8 cellular contexts compared by ENCODE assay signal in the genomic region with DNA sequence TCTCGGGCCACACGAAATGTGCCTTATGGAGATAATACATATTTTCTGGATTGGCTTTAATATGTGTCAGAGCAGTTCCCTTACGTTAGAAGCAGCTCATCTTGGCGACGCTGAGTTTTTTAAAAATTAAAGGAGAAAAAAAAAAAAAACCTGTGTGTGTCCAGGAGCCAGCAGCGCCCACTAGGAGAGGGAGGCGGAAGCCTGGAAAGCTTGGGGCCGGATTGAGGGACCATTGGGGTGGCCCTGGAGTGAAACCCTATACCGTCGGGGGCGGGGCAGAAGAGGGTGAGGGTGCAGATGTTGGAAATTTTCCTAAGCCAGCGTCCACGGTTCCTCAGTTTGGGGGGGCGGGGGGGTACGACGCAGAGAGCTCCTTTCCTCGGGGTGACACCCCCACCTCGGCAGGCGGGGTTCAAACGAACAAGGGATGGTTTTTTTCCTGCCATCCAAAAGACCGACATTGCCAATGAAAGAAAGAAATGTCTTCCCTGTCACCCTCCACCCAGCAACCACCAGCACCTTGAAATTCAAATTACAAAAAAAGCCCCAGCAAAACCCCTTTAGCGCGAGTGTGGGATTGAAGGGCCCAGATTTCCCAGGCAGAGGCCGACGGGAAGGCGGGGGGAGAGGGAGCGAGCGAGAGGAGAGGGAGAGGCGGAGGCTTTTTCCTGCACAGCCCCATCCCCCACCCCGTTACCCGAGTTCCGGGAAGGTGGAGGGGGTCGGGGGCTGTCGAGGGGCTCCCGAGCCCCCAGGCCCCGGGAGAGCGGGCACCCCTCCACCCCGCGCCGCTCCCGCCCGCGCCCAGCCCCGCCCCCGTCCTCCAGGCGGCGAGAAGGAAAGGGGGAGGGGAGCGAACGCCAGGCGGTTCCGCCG. TPM values are rescaled to one million over a fixed set of nuclear protein-coding genes. Genes with fewer than 3 reads are reported as not detected.
DNase-seq lines count a peak whose midpoint lies in the region; ATAC-seq, FAIRE-seq and TF ChIP-seq lines count a peak whose summit lies in the region.

No MANE protein-coding gene starts in this region.

- peak overlapping the region; percentile 96 for H3K27ac Mint-ChIP-seq in neural crest cell (ENCODE audit: unreplicated experiment)

- TF ChIP-seq CTCF in neural crest cell (conservative IDR thresholded peaks at IDR 0.05) = peak; percentile 43

- H3K4me1 Mint-ChIP-seq in neural crest cell = peaks cover 33% of the 10 kb centered on the region

- H3K4me3 Mint-ChIP-seq in neural crest cell = peak overlapping the region; percentile 100

- DNase-seq in activated CD4-positive, alpha-beta T cell treated with anti-CD3 and anti-CD28 coated beads, Interleukin-2, amount 50 U/mL, for 1 hour = peak; percentile 0
- no peak for DNase-seq in activated CD4-positive, alpha-beta T cell treated with anti-CD3 and anti-CD28 coated beads for 1 hour
- peak; percentile 40 for DNase-seq in NCI-H1694 treated with DMSO at 0.1 percent for 48 hours (lab: John Stamatoyannopoulos, UW)
- peak; percentile 12 for DNase-seq in activated naive CD4-positive, alpha-beta T cell treated with anti-CD3 and anti-CD28 coated beads, Interleukin-2, amount 50 U/mL, for 16 hours
- peak; percentile 28 to 57 for DNase-seq in frontal cortex (ENCODE audit: low spot score in 2 of 2)
- DNase-seq in neural crest cell (ENCODE audit: low read depth, low spot score) = peak; percentile 46

- H3K36me3 Mint-ChIP-seq in neural crest cell (ENCODE audit: low read depth) = no peaks in the 10 kb centered on the region

- ATAC-seq in GM19035 (IDR thresholded peaks at IDR 0.05; ENCODE audit: unreplicated experiment) (no peak), GM18519 (IDR thresholded peaks at IDR 0.05; ENCODE audit: low FRiP score, unreplicated experiment) (no peak)

- FAIRE-seq in frontal cortex (lab: Jason Lieb, UNC) = no peak

- peaks cover 3% of the 10 kb centered on the region for H3K9me3 Mint-ChIP-seq in neural crest cell

- H3K27me3 Mint-ChIP-seq in neural crest cell (ENCODE audit: low read depth) = no peaks in the 10 kb centered on the region

RNA-seq across cellular contexts. Expression of gene SMARCA1, which starts 0.9 kb away (rescaled TPM):
- 75.0 TPM for total RNA-seq in frontal cortex
- total RNA-seq in neural crest cell = 122 and 123 TPM in 2 replicates

RNA-seq across cellular contexts. Expression of gene OCRL, which starts 17.6 kb away (rescaled TPM):
- total RNA-seq in frontal cortex = 38.7 TPM
- total RNA-seq in neural crest cell = 41.6 and 43.1 TPM in 2 replicates
